Comparison of ENCODE assay signal across 9 cellular contexts in genomic region chr5:151096001-151096373, GRCh38. TPM values are rescaled to one million over a fixed set of nuclear protein-coding genes. Genes with fewer than 3 reads are reported as not detected.
DNase-seq lines count a peak whose midpoint lies in the region; ATAC-seq and TF ChIP-seq lines count a peak whose summit lies in the region.
"Had no signal": no experiment of that assay in that cellular context is flagged by ENCODE, and none has a peak within 500 bp of the region (broad histone marks: within the 10 kb centered on the region; RNA-seq: fewer than 3 reads in every experiment).

No MANE protein-coding gene starts in this region.

- no peak overlapping the region for H3K23ac ChIP-seq in neuronal stem cell (ENCODE audit: low read depth, low read length, poor library complexity)

- peak overlapping the region; percentile 86 for H3K27ac Mint-ChIP-seq in Calu3 (ENCODE audit: unreplicated experiment)

- no peak overlapping the region for H2AK5ac ChIP-seq in neuronal stem cell (ENCODE audit: low read depth, low read length)

- ATAC-seq in heart right ventricle (peak in 7 of 8 donors; percentile 8 to 56 (median 31)), psoas muscle (no peak), HG02852 (IDR thresholded peaks at IDR 0.05; ENCODE audit: unreplicated experiment) (no peak)

- H3K4me3 Mint-ChIP-seq in Calu3 (ENCODE audit: low read depth, unreplicated experiment) = no peak overlapping the region

- intact Hi-C loops in Calu3 (cut with micrococcal nuclease; ENCODE audit: unreplicated experiment) (no loop called here), heart right ventricle (cut with DNase I) (no loop called here), psoas muscle (cut with DNase I) (no loop called here)

- H3K9me3 ChIP-seq in SJSA1 (replicated peaks) (no peaks in the 10 kb centered on the region; the same call in 1 of the 2 replicates), heart right ventricle (no peaks in the 10 kb centered on the region), psoas muscle (no peaks in the 10 kb centered on the region), neuronal stem cell (replicated peaks in 1 of 2; ENCODE audit: control insufficient read depth in 2 of 2, insufficient read depth in 1 of 2, low read depth in 1 of 2, low read length in 2 of 2) (no peaks in the 10 kb centered on the region)

- H4K91ac ChIP-seq in neuronal stem cell (ENCODE audit: low read depth, low read length, poor library complexity) = no peak overlapping the region

- no TSS peak for BruUV-seq in Calu3 (replicated peaks; lab: Mats Ljungman, UMichigan)

- CTCF ChIA-PET in Calu3 (lab: Charles Lee) = interaction anchor here (1.1 to 1.3 kb wide), 2 partner anchors 12 to 19 kb away, joined by 3 to 4 read pairs; no protein-coding TSS in a partner anchor

- H3K18ac ChIP-seq in neuronal stem cell (ENCODE audit: low read length) = no peak overlapping the region

- H4K8ac ChIP-seq in neuronal stem cell (ENCODE audit: low read depth, low read length) = no peak overlapping the region

- no peak overlapping the region for H3K14ac ChIP-seq in neuronal stem cell (ENCODE audit: low read length)

- H3K27ac ChIP-seq in SJSA1 (peak overlapping the region; percentile 95), heart right ventricle (peak overlapping the region; percentile 28 to 89 (median 60)), psoas muscle (peak overlapping the region; percentile 76), neuronal stem cell (replicated peaks; ENCODE audit: low read length) (no peak overlapping the region)

- H3K9me3 Mint-ChIP-seq in Calu3 (ENCODE audit: low read depth, unreplicated experiment) = no peaks in the 10 kb centered on the region

- H3K79me1 ChIP-seq in neuronal stem cell (ENCODE audit: low read depth, low read length) = no peaks in the 10 kb centered on the region

- H3K36me3 Mint-ChIP-seq in Calu3 (ENCODE audit: insufficient read depth, unreplicated experiment) = peaks cover 19% of the 10 kb centered on the region

- H3K4me3 ChIP-seq in SJSA1 = no peak overlapping the region
- no peak overlapping the region for H3K4me3 ChIP-seq in heart right ventricle
- H3K4me3 ChIP-seq in psoas muscle = no peak overlapping the region
- H3K4me3 ChIP-seq in neuronal stem cell (ENCODE audit: low read length in 2 of 2) = peak overlapping the region in 1 of 2 donors; percentile 3

- no peak overlapping the region for H2BK15ac ChIP-seq in neuronal stem cell (ENCODE audit: low read length)

- no peak overlapping the region for H3K4ac ChIP-seq in neuronal stem cell (ENCODE audit: low read length)

- H3K9ac ChIP-seq in neuronal stem cell (ENCODE audit: low read depth, low read length, poor library complexity) = no peak overlapping the region

- H3K4me2 ChIP-seq in neuronal stem cell (ENCODE audit: insufficient read depth, low read length, poor library complexity, severe bottlenecking) = no peak overlapping the region

- TF ChIP-seq CTCF in Calu3 (IDR thresholded peaks at IDR 0.05; ENCODE audit: unreplicated experiment) = no peak
- no peak for TF ChIP-seq CTCF in heart right ventricle (IDR thresholded peaks at IDR 0.05)
- TF ChIP-seq CTCF in psoas muscle (IDR thresholded peaks at IDR 0.05) = no peak

- H2BK5ac ChIP-seq in neuronal stem cell (ENCODE audit: low read length) = no peak overlapping the region

- H2AFZ ChIP-seq in neuronal stem cell (ENCODE audit: low read length) = no peak overlapping the region

- DNase-seq in Calu3 (no peak), SJSA1 (ENCODE audit: low read depth in 1 of 2, low spot score in 2 of 2) (no peak), heart right ventricle (no peak), psoas muscle (no peak), HK-2 (ENCODE audit: unreplicated experiment) (no peak), neuronal stem cell (ENCODE audit: low spot score) (no peak), NCI-H1694 (lab: John Stamatoyannopoulos, UW) (no peak)
- DNase-seq: activated CD4-positive, alpha-beta T cell treated with anti-CD3 and anti-CD28 coated beads for 1 hour had no signal

- peaks cover 84% of the 10 kb centered on the region for H3K4me1 Mint-ChIP-seq in Calu3 (ENCODE audit: low read depth, unreplicated experiment)

- H2BK12ac ChIP-seq in neuronal stem cell (ENCODE audit: low read length) = no peak overlapping the region

- H3K36me3 ChIP-seq in SJSA1 (peaks cover 12% of the 10 kb centered on the region; the same call in 1 of the 2 replicates), heart right ventricle (peaks cover 0 to 19% (median 0%) of the 10 kb centered on the region in 9 donors), psoas muscle (ENCODE audit: insufficient read depth in 1 of 2, low read depth in 1 of 2) (peaks cover 0 to 3% of the 10 kb centered on the region in 2 donors), neuronal stem cell (replicated peaks in 1 of 2; ENCODE audit: control insufficient read depth in 2 of 2, insufficient read depth in 2 of 2, low read length in 2 of 2) (peaks cover 2% of the 10 kb centered on the region in 2 donors)

- H3K27me3 ChIP-seq in SJSA1 (replicated peaks) = no peaks in the 10 kb centered on the region
- H3K27me3 ChIP-seq in heart right ventricle = no peaks in the 10 kb centered on the region
- no peaks in the 10 kb centered on the region for H3K27me3 ChIP-seq in psoas muscle (ENCODE audit: insufficient read depth in 3 of 3, low read length in 2 of 3)
- no peaks in the 10 kb centered on the region for H3K27me3 ChIP-seq in neuronal stem cell (ENCODE audit: control insufficient read depth in 3 of 3, insufficient read depth in 3 of 3, low read depth in 1 of 3, low read length in 3 of 3)

- no peaks in the 10 kb centered on the region for H3K27me3 Mint-ChIP-seq in Calu3 (ENCODE audit: unreplicated experiment)

- whole genome bisulfite sequencing in heart right ventricle, 2 donors = 45 to 48% methylated on average over 6 of the region's 6 CpGs
- WGBS in psoas muscle, 3 donors = 42 to 60% (median 50%) methylated on average over 6 of the region's 6 CpGs
- WGBS in neuronal stem cell (ENCODE audit: extremely low coverage in 2 of 2, insufficient read length in 2 of 2, insufficient replicate concordance in 1 of 2), 2 donors = no CpG with 5 or more reads among the region's 6 CpGs

- peaks cover 47% of the 10 kb centered on the region for H3K4me1 ChIP-seq in SJSA1 (replicated peaks)
- peaks cover 12 to 94% (median 50%) of the 10 kb centered on the region in 9 donors for H3K4me1 ChIP-seq in heart right ventricle
- peaks cover 55% of the 10 kb centered on the region for H3K4me1 ChIP-seq in psoas muscle
- H3K4me1 ChIP-seq in neuronal stem cell (ENCODE audit: control insufficient read depth in 2 of 2, insufficient read depth in 1 of 2, low read depth in 1 of 2, low read length in 2 of 2) = peaks cover 0 to 5% of the 10 kb centered on the region in 2 donors

- H2BK120ac ChIP-seq in neuronal stem cell (ENCODE audit: low read depth, low read length) = no peak overlapping the region

RNA-seq across cellular contexts. Expression of gene TNIP1, which starts 15.2 kb away (rescaled TPM):
- total RNA-seq in Calu3 (2022) (321 and 339 TPM in 2 replicates), heart right ventricle (100 to 1,000 TPM; 113 to 130 (median 125) TPM), psoas muscle (100 to 1,000 TPM; 114 to 218 (median 149) TPM)
- total RNA-seq in SJSA1 (2014; rRNA removed; shearing (Covaris generic)) = 263 and 296 TPM in 2 replicates
- polyA plus RNA-seq in heart right ventricle (10 to 100 TPM; 63.8 to 78.1 TPM), psoas muscle (100 to 1,000 TPM in 2 of 3 donors, 10 to 100 TPM in 1; 55.5 to 167 (median 106) TPM)
- 23.9 TPM for polyA plus RNA-seq in neuronal stem cell (2013, experiment 1 of 2)
- 23.0 TPM for polyA plus RNA-seq in neuronal stem cell (2013, experiment 2 of 2)

Comparison
In these comparisons a context has a peak if more than half of its experiments do, and no peak if none do; other contexts are left out.
1. ATAC-seq: peak in heart right ventricle (7 of 8); none in psoas muscle (0 of 4) and HG02852 (single experiment).